In the genomic region with DNA sequence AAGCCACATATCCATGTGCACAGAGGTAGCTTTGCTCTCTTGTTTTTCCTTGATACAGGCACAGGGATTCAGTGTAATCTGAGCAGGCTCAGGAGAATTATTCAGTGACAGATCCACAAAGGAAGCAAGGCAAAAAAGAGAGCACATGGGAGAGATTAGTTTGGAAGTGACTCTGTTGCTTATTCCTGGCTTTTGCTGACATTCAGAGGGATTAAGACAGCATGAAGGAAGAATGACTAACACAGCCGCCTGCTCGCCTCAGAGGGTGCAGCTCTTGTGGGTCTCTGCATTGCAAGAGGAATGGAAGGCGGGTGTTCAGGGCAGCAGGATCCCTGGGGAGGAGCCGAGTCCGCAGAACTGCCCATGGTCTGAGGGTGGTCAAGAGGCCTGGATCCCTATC, we compare ENCODE assay signal across 11 cellular contexts.
DNase-seq lines count a peak whose midpoint lies in the region; ATAC-seq, FAIRE-seq and TF ChIP-seq lines count a peak whose summit lies in the region.
"Had no signal": no experiment of that assay in that cellular context is flagged by ENCODE, and none has a peak within 500 bp of the region (broad histone marks: within the 10 kb centered on the region; RNA-seq: fewer than 3 reads in every experiment).

No MANE protein-coding gene starts in this region.

- no peaks in the 10 kb centered on the region for H3K36me3 Mint-ChIP-seq in activated T-cell treated with anti-CD3 and anti-CD28 coated beads, Interleukin-2, amount 50 U/mL, for 72 hours (ENCODE audit: insufficient read depth in 2 of 2)
- H3K36me3 Mint-ChIP-seq: activated CD8-positive, alpha-beta memory T cell treated with anti-CD3 and anti-CD28 coated beads, Interleukin-2, amount 10 ng/mL, durations not matched to agents 7 days and 5 days; naive thymus-derived CD8-positive, alpha-beta T cell had no signal

- H3K9me3 Mint-ChIP-seq in activated T-cell treated with anti-CD3 and anti-CD28 coated beads, Interleukin-2, amount 50 U/mL, for 72 hours, result no peaks in the 10 kb centered on the region
- H3K9me3 Mint-ChIP-seq: naive thymus-derived CD8-positive, alpha-beta T cell had no signal

- DNase-seq in H54 (ENCODE audit: insufficient read length, low spot score) (peak; percentile 22), amniotic epithelial cell (ENCODE audit: low read depth) (peak; percentile 85), glomerular visceral epithelial cell (ENCODE audit: extremely low spot score) (peak; percentile 27), superior temporal gyrus (ENCODE audit: extremely low spot score) (peak; percentile 64)
- DNase-seq in central memory CD4-positive, alpha-beta T cell, result no peak
- DNase-seq in activated T-cell treated with anti-CD3 and anti-CD28 coated beads, Interleukin-2, amount 50 U/mL, for 72 hours, result no peak
- DNase-seq: activated CD8-positive, alpha-beta memory T cell treated with anti-CD3 and anti-CD28 coated beads, Interleukin-2, amount 10 ng/mL, durations not matched to agents 7 days and 5 days; naive thymus-derived CD8-positive, alpha-beta T cell; NCI-H1930; PC-9 had no signal

- peak; percentile 93 for FAIRE-seq in H54 (lab: Jason Lieb, UNC)

- no peak overlapping the region for H3K4me3 Mint-ChIP-seq in activated T-cell treated with anti-CD3 and anti-CD28 coated beads, Interleukin-2, amount 50 U/mL, for 72 hours
- H3K4me3 Mint-ChIP-seq: activated CD8-positive, alpha-beta memory T cell treated with anti-CD3 and anti-CD28 coated beads, Interleukin-2, amount 10 ng/mL, durations not matched to agents 7 days and 5 days; naive thymus-derived CD8-positive, alpha-beta T cell had no signal

- H3K4me1 Mint-ChIP-seq in activated T-cell treated with anti-CD3 and anti-CD28 coated beads, Interleukin-2, amount 50 U/mL, for 72 hours (ENCODE audit: low read depth), result no peaks in the 10 kb centered on the region
- H3K4me1 Mint-ChIP-seq: activated CD8-positive, alpha-beta memory T cell treated with anti-CD3 and anti-CD28 coated beads, Interleukin-2, amount 10 ng/mL, durations not matched to agents 7 days and 5 days; naive thymus-derived CD8-positive, alpha-beta T cell had no signal

- no peak overlapping the region for H3K27ac Mint-ChIP-seq in activated T-cell treated with anti-CD3 and anti-CD28 coated beads, Interleukin-2, amount 50 U/mL, for 72 hours
- H3K27ac Mint-ChIP-seq: activated CD8-positive, alpha-beta memory T cell treated with anti-CD3 and anti-CD28 coated beads, Interleukin-2, amount 10 ng/mL, durations not matched to agents 7 days and 5 days; naive thymus-derived CD8-positive, alpha-beta T cell had no signal

- peaks cover 6% of the 10 kb centered on the region for H3K27me3 Mint-ChIP-seq in activated T-cell treated with anti-CD3 and anti-CD28 coated beads, Interleukin-2, amount 50 U/mL, for 72 hours (ENCODE audit: low read depth)

- no peak for ATAC-seq in activated T-cell treated with anti-CD3 and anti-CD28 coated beads, Interleukin-2, amount 50 U/mL, for 72 hours (replicated peaks in 1 of 2)
- ATAC-seq in GM18519 (IDR thresholded peaks at IDR 0.05; ENCODE audit: low FRiP score, unreplicated experiment), result no peak
- ATAC-seq: activated CD8-positive, alpha-beta memory T cell treated with anti-CD3 and anti-CD28 coated beads, Interleukin-2, amount 10 ng/mL, durations not matched to agents 7 days and 5 days; naive thymus-derived CD8-positive, alpha-beta T cell had no signal

- TF ChIP-seq POLR2A in H54 (IDR thresholded peaks at IDR 0.05; ENCODE audit: low read depth, low read length), result no peak

Comparison
In these comparisons a context has a peak if more than half of its experiments do, and no peak if none do; other contexts are left out.
1. DNase-seq: peak in H54 (single experiment), amniotic epithelial cell (single experiment), glomerular visceral epithelial cell (single experiment) and superior temporal gyrus (single experiment); none in central memory CD4-positive, alpha-beta T cell (single experiment) and activated T-cell treated with anti-CD3 and anti-CD28 coated beads, Interleukin-2, amount 50 U/mL, for 72 hours (0 of 2).